11 cellular contexts compared by ENCODE assay signal in the genomic region with DNA sequence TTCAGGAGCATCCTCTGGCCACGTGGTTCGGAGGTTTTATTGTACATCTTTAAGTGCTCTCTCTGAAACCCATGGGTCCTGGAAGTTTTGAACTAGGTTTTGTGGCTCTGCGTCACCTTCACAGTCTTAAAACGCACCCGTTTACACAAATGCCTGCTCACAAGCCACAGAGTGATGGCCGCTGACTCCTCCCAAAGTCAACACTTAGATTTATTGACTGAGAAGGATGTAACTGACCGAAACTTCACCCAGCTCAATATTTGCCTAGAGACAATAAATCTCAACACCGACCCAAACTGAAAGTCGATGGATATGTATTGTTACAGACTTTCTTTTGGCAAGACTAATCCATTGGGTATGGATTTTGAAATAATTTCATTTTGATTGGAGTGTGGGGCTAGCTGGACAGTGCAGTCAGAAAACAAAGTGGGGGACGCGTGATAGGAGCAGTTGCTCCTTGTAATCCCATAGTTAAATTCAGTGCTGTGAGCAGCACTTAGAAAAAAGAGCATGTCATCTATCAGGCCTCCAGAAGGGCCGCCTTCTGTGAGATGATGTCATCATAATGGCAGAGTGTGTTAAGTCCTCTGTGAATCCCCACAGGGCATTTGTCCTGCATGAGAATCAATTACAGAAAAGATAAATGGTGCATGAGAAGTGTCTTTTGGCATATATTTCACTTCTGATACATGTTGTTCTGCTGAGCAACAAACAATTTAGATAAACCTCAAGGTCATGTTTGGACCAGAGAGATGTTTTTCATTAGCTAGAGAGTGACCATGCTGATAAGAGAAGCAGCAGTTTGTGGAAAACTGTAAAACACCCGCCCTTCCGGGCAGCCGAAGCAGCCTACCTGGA.
DNase-seq lines count a peak whose midpoint lies in the region; ATAC-seq, FAIRE-seq and TF ChIP-seq lines count a peak whose summit lies in the region.
"Had no signal": no experiment of that assay in that cellular context is flagged by ENCODE, and none has a peak within 500 bp of the region (broad histone marks: within the 10 kb centered on the region; RNA-seq: fewer than 3 reads in every experiment).

No MANE protein-coding gene starts in this region.

- no peak overlapping the region for H3K4me3 Mint-ChIP-seq in immature natural killer cell

- H2AFZ ChIP-seq in Loucy (ENCODE audit: low read length) = peak overlapping the region; percentile 48; the same call in 1 of the 2 replicates
- no peak overlapping the region for H2AFZ ChIP-seq in keratinocyte (ENCODE audit: control insufficient read depth, low read length)

- no peaks in the 10 kb centered on the region for H3F3A ChIP-seq in Loucy (ENCODE audit: low read depth)

- H3K4me1 ChIP-seq in Loucy (ENCODE audit: insufficient read depth, low read length, poor library complexity, severe bottlenecking) (no peaks in the 10 kb centered on the region), keratinocyte (ENCODE audit: control insufficient read depth, extremely low read depth, insufficient read depth, low read length) (no peaks in the 10 kb centered on the region), psoas muscle (no peaks in the 10 kb centered on the region)

- ATAC-seq in omental fat pad (ENCODE audit: low FRiP score) = no peak
- no peak for ATAC-seq in psoas muscle

- H3K27me3 ChIP-seq in Loucy (ENCODE audit: insufficient read depth, low read length, poor library complexity, severe bottlenecking) (no peaks in the 10 kb centered on the region), keratinocyte (ENCODE audit: control insufficient read depth, extremely low read depth, insufficient read depth, low read length) (no peaks in the 10 kb centered on the region), psoas muscle (ENCODE audit: insufficient read depth in 3 of 3, low read length in 2 of 3) (peaks cover 0 to 7% (median 3%) of the 10 kb centered on the region in 3 donors)

- H3K36me3 ChIP-seq in Loucy (ENCODE audit: insufficient read depth, low read length) = no peaks in the 10 kb centered on the region
- no peaks in the 10 kb centered on the region for H3K36me3 ChIP-seq in keratinocyte (ENCODE audit: control insufficient read depth in 2 of 2, extremely low read depth in 1 of 2, insufficient read depth in 2 of 2, low read length in 2 of 2)
- H3K36me3 ChIP-seq in psoas muscle (ENCODE audit: insufficient read depth in 1 of 2, low read depth in 1 of 2) = no peaks in the 10 kb centered on the region

- intact Hi-C loops in psoas muscle (cut with DNase I) = no loop called here

- DNase-seq in A172 (ENCODE audit: low spot score) = peak; percentile 21
- no peak for DNase-seq in keratinocyte (ENCODE audit: low read depth, low spot score)
- DNase-seq in immature natural killer cell = no peak
- DNase-seq in omental fat pad (ENCODE audit: low spot score) = no peak
- DNase-seq in effector CD4-positive, alpha-beta T cell = no peak
- DNase-seq in psoas muscle = no peak
- DNase-seq: activated CD4-positive, alpha-beta T cell treated with anti-CD3 and anti-CD28 coated beads, Interleukin-2, amount 50 U/mL, for 48 hours; midbrain had no signal

- H3K4me3 ChIP-seq in Loucy (ENCODE audit: low read length, poor library complexity, severe bottlenecking) (no peak overlapping the region), keratinocyte (ENCODE audit: control insufficient read depth in 2 of 3, extremely low read depth in 1 of 3, insufficient read depth in 2 of 3, low read depth in 1 of 3, low read length in 3 of 3) (no peak overlapping the region), psoas muscle (no peak overlapping the region)

- no peak overlapping the region for H3K4me2 ChIP-seq in Loucy (ENCODE audit: low read depth, low read length, poor library complexity, severe bottlenecking)
- no peak overlapping the region for H3K4me2 ChIP-seq in keratinocyte (ENCODE audit: control insufficient read depth, extremely low read depth, insufficient read depth, low read depth, low read length)

- H3K9me1 ChIP-seq in keratinocyte (ENCODE audit: control insufficient read depth, extremely low read depth, insufficient read depth, low read length) = no peaks in the 10 kb centered on the region

- dilution Hi-C loops in keratinocyte (cut with MboI; ENCODE audit: extremely low pct_ligation_motif_present, low sequenced_read_pairs) = no loop called here

- H3K27ac Mint-ChIP-seq in immature natural killer cell = no peak overlapping the region

- peaks cover 3 to 12% (median 3%) of the 10 kb centered on the region in 3 donors for H3K27me3 Mint-ChIP-seq in immature natural killer cell (ENCODE audit: low read depth in 3 of 3)

- FAIRE-seq in keratinocyte (lab: Jason Lieb, UNC) = peak; percentile 67

- no peak overlapping the region for H3K9ac ChIP-seq in Loucy (ENCODE audit: low read depth, low read length, poor library complexity, severe bottlenecking)
- H3K9ac ChIP-seq in keratinocyte (ENCODE audit: control insufficient read depth, extremely low read depth, insufficient read depth, low read length) = no peak overlapping the region

- no peaks in the 10 kb centered on the region for H3K9me2 ChIP-seq in Loucy (replicated peaks; ENCODE audit: low read depth, low read length)

- H3K27ac ChIP-seq in VCaP (peak overlapping the region; percentile 70), keratinocyte (ENCODE audit: control insufficient read depth, insufficient read depth, low read length) (no peak overlapping the region), psoas muscle (no peak overlapping the region)
- H3K27ac ChIP-seq: HL-60 had no signal

- peaks cover 0 to 6% (median 0%) of the 10 kb centered on the region in 6 donors for H3K9me3 Mint-ChIP-seq in immature natural killer cell

- WGBS in psoas muscle, 3 donors = 59 to 63% (median 61%) methylated on average over 15 of the region's 15 CpGs

- H3K79me2 ChIP-seq in Loucy (ENCODE audit: insufficient read depth, low read length) (no peaks in the 10 kb centered on the region), keratinocyte (ENCODE audit: control insufficient read depth, insufficient read depth, low read length) (no peaks in the 10 kb centered on the region)

- TF ChIP-seq CTCF in Loucy (conservative IDR thresholded peaks at IDR 0.05; ENCODE audit: low read length) (no peak), VCaP (conservative IDR thresholded peaks at IDR 0.05) (no peak), keratinocyte (optimal IDR thresholded peaks at IDR 0.05 in 1 of 3, IDR thresholded peaks at IDR 0.05 in 1 of 3, conservative IDR thresholded peaks at IDR 0.05 in 1 of 3; ENCODE audit: extremely low read depth in 1 of 3, insufficient read depth in 2 of 3, low read length in 3 of 3) (no peak), omental fat pad (IDR thresholded peaks at IDR 0.05) (no peak), psoas muscle (IDR thresholded peaks at IDR 0.05) (no peak)

- no peaks in the 10 kb centered on the region for H3K36me3 Mint-ChIP-seq in immature natural killer cell

- H3K4me1 Mint-ChIP-seq in immature natural killer cell = no peaks in the 10 kb centered on the region

- H4K20me1 ChIP-seq in Loucy (ENCODE audit: insufficient read depth, low read length, poor library complexity, severe bottlenecking) (no peaks in the 10 kb centered on the region), keratinocyte (ENCODE audit: control insufficient read depth, extremely low read depth, insufficient read depth, low read length) (no peaks in the 10 kb centered on the region)

- no peaks in the 10 kb centered on the region for H3K9me3 ChIP-seq in Loucy (ENCODE audit: insufficient read depth, low read depth, low read length)
- H3K9me3 ChIP-seq in keratinocyte (ENCODE audit: control insufficient read depth, low read depth, low read length) = no peaks in the 10 kb centered on the region
- no peaks in the 10 kb centered on the region for H3K9me3 ChIP-seq in psoas muscle
